ENCODE assay signal across 28 cellular contexts in the genomic region with DNA sequence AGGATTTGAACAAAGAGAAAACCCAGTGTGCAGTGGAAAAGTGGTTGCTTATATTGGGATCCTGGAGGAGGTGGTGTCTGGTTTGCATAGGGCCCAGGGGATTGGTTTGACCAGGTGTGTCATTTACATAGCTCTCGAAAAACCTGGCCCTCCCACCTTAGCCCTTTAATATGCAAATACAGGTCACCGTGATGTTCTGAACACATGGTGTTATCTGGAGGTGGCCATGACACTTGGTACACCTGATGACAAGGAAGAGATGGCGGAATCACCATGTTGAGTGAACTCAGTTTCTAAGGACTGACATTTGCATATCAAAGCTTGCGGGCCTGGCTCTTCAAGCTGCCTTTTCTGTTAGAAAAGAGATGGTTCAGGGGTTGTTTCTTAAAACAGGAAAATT. TPM values are rescaled to one million over a fixed set of nuclear protein-coding genes. Genes with fewer than 3 reads are reported as not detected.
DNase-seq lines count a peak whose midpoint lies in the region; ATAC-seq, FAIRE-seq and TF ChIP-seq lines count a peak whose summit lies in the region.
"Had no signal": no experiment of that assay in that cellular context is flagged by ENCODE, and none has a peak within 500 bp of the region (broad histone marks: within the 10 kb centered on the region; RNA-seq: fewer than 3 reads in every experiment).

No MANE protein-coding gene starts in this region.

- H3K79me1 ChIP-seq in H1 (ENCODE audit: low read depth, low read length): peaks cover 3% of the 10 kb centered on the region

- H4K20me1 ChIP-seq in GM23338 (replicated peaks; ENCODE audit: insufficient read depth) (peaks cover 6% of the 10 kb centered on the region), H1 (replicated peaks in 1 of 2; ENCODE audit: control insufficient read depth in 1 of 2, insufficient read depth in 2 of 2, low read length in 2 of 2) (peaks cover 0 to 3% of the 10 kb centered on the region in 2 experiments)

- H3K4me1 ChIP-seq in GM23338 (ENCODE audit: insufficient read depth) (peaks cover 5% of the 10 kb centered on the region; the same call in 1 of the 2 replicates), H1 (replicated peaks in 1 of 4; ENCODE audit: control insufficient read depth in 3 of 4, insufficient read depth in 4 of 4, low read length in 3 of 4) (peaks cover 0 to 6% (median 3%) of the 10 kb centered on the region in 4 experiments; a peak in 4 of 7 replicates), small intestine (ENCODE audit: control insufficient read depth in 2 of 2, insufficient read depth in 1 of 2, low read depth in 1 of 2, low read length in 1 of 2) (peaks cover 3 to 5% of the 10 kb centered on the region in 2 donors), vagina (peaks cover 39% of the 10 kb centered on the region)

- no peaks in the 10 kb centered on the region for H3K36me3 Mint-ChIP-seq in GM23338 (ENCODE audit: low read depth)

- no peak for ATAC-seq in GM23338
- ATAC-seq: CD8-positive, alpha-beta T cell had no signal

- 75% methylated on average over 4 of the region's 4 CpGs; no CpG with 5 or more reads in 1 of the 2 experiments for WGBS in H1 (ENCODE audit: extremely low coverage in 1 of 2, insufficient coverage in 1 of 2, insufficient read length in 1 of 2, insufficient replicate concordance in 2 of 2, low coverage in 1 of 2, low lambda C conversion rate in 2 of 2, missing lambda C conversion rate in 1 of 2), 2 experiments
- WGBS in small intestine, 3 donors: 78 to 84% (median 78%) methylated on average over 4 of the region's 4 CpGs

- no peak overlapping the region for H2BK5ac ChIP-seq in H1 (ENCODE audit: low read depth, low read length)

- POLR2A ChIA-PET in H1 (lab: Charles Lee; ENCODE audit: partially characterized antibody): no interaction called here

- no peak for TF ChIP-seq EP300 in H1 (IDR thresholded peaks at IDR 0.05; ENCODE audit: borderline replicate concordance in 1 of 2, low read depth in 2 of 2, low read length in 2 of 2)

- H3K23ac ChIP-seq in H1 (ENCODE audit: insufficient read length): no peak overlapping the region

- DNase-seq in GM23338 (ENCODE audit: low spot score) (peak; percentile 32), NCI-H526 (lab: John Stamatoyannopoulos, UW) (peak; percentile 14 to 68), H1 (ENCODE audit: low read depth in 1 of 2, low spot score in 2 of 2) (no peak), small intestine (peak; percentile 6), medulla oblongata (ENCODE audit: extremely low spot score) (no peak), kidney glomerular epithelial cell (lab: John Stamatoyannopoulos, UW) (no peak), vagina (ENCODE audit: extremely low spot score in 2 of 2) (no peak)
- DNase-seq: C1 segment of cervical spinal cord; Caco-2; CD8-positive, alpha-beta T cell; DMS79 treated with DMSO at 0.1 percent for 48 hours; H7; MG63; NCI-H1417; NCI-H1694; NCI-H2029 treated with DMSO at 0.1 percent for 48 hours; NCI-H2171; NCI-H226; NCI-H510A; NCI-H748 treated with DMSO at 0.1 percent for 48 hours; NK-92 treated with Interleukin-12 subunit alpha and Interleukin-12 subunit beta, amount 100 ng/mL, for 24 hours; PC-9; Right ventricle myocardium superior; RPMI8226; T-helper 1 cell had no signal

- no peak overlapping the region for H2BK20ac ChIP-seq in H1 (ENCODE audit: low read length)

- FAIRE-seq in H1 (lab: Jason Lieb, UNC): no peak
- FAIRE-seq in small intestine (lab: Jason Lieb, UNC): no peak
- FAIRE-seq: GM18507, HTR-8/SVneo had no signal

- H3K23me2 ChIP-seq in H1 (ENCODE audit: low read depth, low read length): peaks cover 5% of the 10 kb centered on the region; the same call in 1 of the 2 replicates

- H3K9me2 ChIP-seq in GM23338 (ENCODE audit: insufficient read depth): no peaks in the 10 kb centered on the region

- H3K27ac ChIP-seq in GM23338 (ENCODE audit: low read depth) (no peak overlapping the region), H1 (ENCODE audit: low read depth, low read length) (no peak overlapping the region), small intestine (ENCODE audit: low read depth in 1 of 2, low read length in 1 of 2) (no peak overlapping the region), vagina (no peak overlapping the region)
- H3K27ac ChIP-seq: PC-9, SJSA1 had no signal

- H3K9me3 Mint-ChIP-seq in GM23338: no peaks in the 10 kb centered on the region
- H3K9me3 Mint-ChIP-seq: CD8-positive, alpha-beta T cell had no signal

- H4K8ac ChIP-seq in H1 (ENCODE audit: extremely low read depth, insufficient read depth, low read length): no peak overlapping the region

- no peak overlapping the region for H3K9ac ChIP-seq in H1 (replicated peaks in 1 of 4; ENCODE audit: extremely low read depth in 1 of 4, low read depth in 3 of 4, low read length in 3 of 4)

- H4K5ac ChIP-seq in H1 (ENCODE audit: insufficient read length, low read depth, low read length): no peak overlapping the region

- H3K4me1 Mint-ChIP-seq in GM23338: peaks cover 26% of the 10 kb centered on the region

- H3K18ac ChIP-seq in H1 (ENCODE audit: extremely low read depth, low read length): no peak overlapping the region

- TF ChIP-seq CTCF in GM23338 (conservative IDR thresholded peaks at IDR 0.05; ENCODE audit: low read depth in 2 of 2): no peak
- TF ChIP-seq CTCF in H1 (IDR thresholded peaks at IDR 0.05; ENCODE audit: control extremely low read depth in 1 of 3, insufficient read depth in 1 of 3, low read depth in 1 of 3, low read length in 3 of 3): no peak
- no peak for TF ChIP-seq CTCF in vagina (IDR thresholded peaks at IDR 0.05)

- H3K14ac ChIP-seq in H1 (ENCODE audit: insufficient read length): no peak overlapping the region

- no peak overlapping the region for H4K91ac ChIP-seq in H1 (replicated peaks; ENCODE audit: insufficient read length, low read length)

- H3K27me3 ChIP-seq in GM23338 (ENCODE audit: insufficient read depth): no peaks in the 10 kb centered on the region
- no peaks in the 10 kb centered on the region for H3K27me3 ChIP-seq in H1 (replicated peaks in 1 of 4; ENCODE audit: control insufficient read depth in 3 of 4, extremely low read depth in 1 of 4, insufficient read depth in 3 of 4, low read length in 3 of 4)
- no peaks in the 10 kb centered on the region for H3K27me3 ChIP-seq in small intestine (ENCODE audit: control insufficient read depth in 2 of 2, insufficient read depth in 2 of 2, low read length in 2 of 2)
- no peaks in the 10 kb centered on the region for H3K27me3 ChIP-seq in vagina
- H3K27me3 ChIP-seq: MG63, SJSA1 had no signal

- no peak overlapping the region for H2BK15ac ChIP-seq in H1 (ENCODE audit: low read length)

- no peak overlapping the region for H3K27ac Mint-ChIP-seq in GM23338
- H3K27ac Mint-ChIP-seq: CD8-positive, alpha-beta T cell had no signal

- H3K4me3 Mint-ChIP-seq in GM23338: no peak overlapping the region
- H3K4me3 Mint-ChIP-seq: CD8-positive, alpha-beta T cell had no signal

- TF ChIP-seq RAD21 in H1 (IDR thresholded peaks at IDR 0.05 in 1 of 2, conservative IDR thresholded peaks at IDR 0.05 in 1 of 2; ENCODE audit: low read depth in 2 of 2, low read length in 2 of 2): no peak

- H2AFZ ChIP-seq in GM23338 (no peak overlapping the region), H1 (ENCODE audit: low read length) (no peak overlapping the region)
- H2AFZ ChIP-seq: PC-9 had no signal

- CTCF ChIA-PET in H1 (lab: Charles Lee; ENCODE audit: partially characterized antibody): interaction anchor here (0.9 kb wide), 1 partner anchor 493 kb away, joined by 3 read pairs; no protein-coding TSS in a partner anchor

- no peak overlapping the region for H2AK5ac ChIP-seq in H1 (ENCODE audit: low read depth, low read length)

- no peak overlapping the region for H3K4ac ChIP-seq in H1 (replicated peaks; ENCODE audit: insufficient read length, low read depth, low read length)

- intact Hi-C loops in vagina (cut with DNase I): no loop called here

- H3K27me3 Mint-ChIP-seq in GM23338 (ENCODE audit: insufficient read depth, low read depth, poor library complexity): peaks cover 9% of the 10 kb centered on the region

- H3K4me2 ChIP-seq in GM23338: no peak overlapping the region
- no peak overlapping the region for H3K4me2 ChIP-seq in H1 (ENCODE audit: insufficient read depth in 1 of 2, low read depth in 2 of 2, low read length in 2 of 2)
- H3K4me2 ChIP-seq: PC-9 had no signal

- H3K56ac ChIP-seq in H1 (replicated peaks; ENCODE audit: insufficient read length, low read depth, low read length): no peak overlapping the region

- TF ChIP-seq POLR2A in H1 (IDR thresholded peaks at IDR 0.05; ENCODE audit: control extremely low read depth in 1 of 2, low read depth in 2 of 2, low read length in 2 of 2) (no peak), vagina (IDR thresholded peaks at IDR 0.05) (no peak)

- H2BK120ac ChIP-seq in H1 (replicated peaks; ENCODE audit: low read depth, low read length): no peak overlapping the region

- H3K9me3 ChIP-seq in H1 (ENCODE audit: insufficient read depth in 2 of 2, low read depth in 1 of 2, low read length in 1 of 2): no peaks in the 10 kb centered on the region
- H3K9me3 ChIP-seq in small intestine (ENCODE audit: control insufficient read depth, low read depth): no peaks in the 10 kb centered on the region
- no peaks in the 10 kb centered on the region for H3K9me3 ChIP-seq in vagina
- H3K9me3 ChIP-seq: Caco-2, MG63, SJSA1 had no signal

- H3K4me3 ChIP-seq in GM23338: no peak overlapping the region
- H3K4me3 ChIP-seq in H1 (ENCODE audit: extremely low read depth in 1 of 4, insufficient read depth in 2 of 4, low read depth in 3 of 4, low read length in 4 of 4): no peak overlapping the region
- H3K4me3 ChIP-seq in small intestine (ENCODE audit: low read depth in 1 of 2, low read length in 2 of 2): no peak overlapping the region
- H3K4me3 ChIP-seq in vagina: no peak overlapping the region
- H3K4me3 ChIP-seq: MG63, PC-9, SJSA1 had no signal

- H2BK12ac ChIP-seq in H1 (ENCODE audit: low read depth, low read length): no peak overlapping the region

- no peaks in the 10 kb centered on the region for H3K36me3 ChIP-seq in GM23338 (ENCODE audit: insufficient read depth)
- no peaks in the 10 kb centered on the region for H3K36me3 ChIP-seq in H1 (ENCODE audit: control insufficient read depth in 2 of 4, insufficient read depth in 4 of 4, low read length in 3 of 4)
- H3K36me3 ChIP-seq in small intestine (ENCODE audit: control insufficient read depth in 2 of 2, insufficient read depth in 2 of 2, low read length in 2 of 2): no peaks in the 10 kb centered on the region
- no peaks in the 10 kb centered on the region for H3K36me3 ChIP-seq in vagina
- H3K36me3 ChIP-seq: MG63 had no signal

- peaks cover 23% of the 10 kb centered on the region for H3K79me2 ChIP-seq in GM23338 (replicated peaks; ENCODE audit: insufficient read depth)
- peaks cover 12 to 22% of the 10 kb centered on the region in 2 experiments; a peak in 3 of 4 replicates for H3K79me2 ChIP-seq in H1 (ENCODE audit: control insufficient read depth in 1 of 2, insufficient read depth in 2 of 2, low read length in 2 of 2)

- H3F3A ChIP-seq in GM23338 (replicated peaks; ENCODE audit: low read depth): no peaks in the 10 kb centered on the region

RNA-seq across cellular contexts. Expression of a gene that starts 2.3 kb away (rescaled TPM):
- total RNA-seq in GM23338 (2014; rRNA removed; shearing (Covaris generic)): 40.1 and 46.2 TPM in 2 replicates
- 25.4 and 26.8 TPM in 2 replicates for polyA plus RNA-seq in GM23338 (2016; fragmentation: Nextera tagmentation; extraction: Ambion mirVana)
- total RNA-seq in H1 (2021; fragmentation: NEBNext Ultra II Directional; extraction: Animal tissue kit (Norgen Biotek cat#: 25700)): 19.6 and 23.5 TPM in 2 replicates
- polyA plus RNA-seq in H1 (2011; rRNA removed): 5.5 and 8.0 TPM in 2 replicates
- polyA plus RNA-seq in H1 (2011; cell fraction: cytosol; rRNA removed): 12.0 TPM
- polyA plus RNA-seq in H1 (2011; cell fraction: nucleus; rRNA removed): 6.3 TPM
- polyA plus RNA-seq in H1 (2012, experiment 1 of 2): 12.2 to 16.8 TPM (median 14.9 TPM) in 4 replicates
- 3.0 TPM for polyA plus RNA-seq in H1 (2012, experiment 2 of 2)
- 15.2 TPM for polyA plus RNA-seq in H1 (2013, experiment 1 of 2)
- 15.8 TPM for polyA plus RNA-seq in H1 (2013, experiment 2 of 2)
- 10.4 and 13.9 TPM in 2 replicates for polyA minus RNA-seq in H1 (2011; rRNA and poly(A)+ RNA removed)
- polyA minus RNA-seq in H1 (2011; cell fraction: cytosol; rRNA and poly(A)+ RNA removed): 12.8 TPM
- polyA minus RNA-seq in H1 (2011; cell fraction: nucleus; rRNA and poly(A)+ RNA removed): 20.8 TPM
- polyA plus RNA-seq in small intestine: 10 to 100 TPM; 11.1 to 18.6 (median 14.1) TPM
- total RNA-seq in vagina: 26.0 TPM

Comparison
In these comparisons a context has a peak if more than half of its experiments do, and no peak if none do; other contexts are left out.
1. DNase-seq: peak in GM23338 (single experiment), NCI-H526 (2 of 2) and small intestine (single experiment); none in H1 (0 of 2), medulla oblongata (single experiment), kidney glomerular epithelial cell (single experiment) and vagina (0 of 2).